8 cellular contexts compared by ENCODE assay signal in the genomic region with DNA sequence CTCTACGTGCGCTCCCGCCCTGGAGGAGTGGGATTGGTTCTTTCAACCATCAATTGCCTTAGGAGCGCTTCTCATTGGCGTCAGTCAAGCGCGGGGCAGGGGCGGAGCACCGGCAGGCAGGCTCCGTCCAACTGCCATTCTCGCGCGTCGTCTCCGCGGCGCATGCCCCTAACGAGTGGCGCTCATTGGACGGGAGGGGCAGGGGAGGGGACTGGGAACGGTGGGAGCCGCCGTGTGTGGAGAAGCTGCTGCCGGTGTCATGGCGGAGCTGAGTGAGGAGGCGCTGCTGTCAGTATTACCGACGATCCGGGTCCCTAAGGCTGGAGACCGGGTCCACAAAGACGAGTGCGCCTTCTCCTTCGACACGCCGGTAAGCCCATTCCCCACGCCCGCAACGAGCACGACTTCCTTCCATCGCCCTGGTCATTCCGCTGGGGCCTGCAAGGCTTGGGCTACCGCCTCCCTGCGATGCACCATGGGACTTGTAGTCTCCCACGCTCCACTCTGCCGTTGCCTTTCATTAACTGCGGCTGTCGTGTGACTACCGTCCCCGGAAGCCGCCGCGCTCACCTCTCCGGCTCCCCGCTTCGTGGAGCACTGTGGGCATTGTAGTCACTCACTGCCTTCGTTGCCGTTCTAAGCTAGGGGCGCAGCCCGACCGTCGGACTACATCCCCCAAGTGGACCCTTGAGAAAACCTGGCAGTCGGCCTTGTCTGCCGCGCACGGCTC. TPM values are rescaled to one million over a fixed set of nuclear protein-coding genes. Genes with fewer than 3 reads are reported as not detected.
A peak's percentile ranks its signal among the peaks of the same experiment; 100 is the strongest.
DNase-seq lines count a peak whose midpoint lies in the region; ATAC-seq, FAIRE-seq and TF ChIP-seq lines count a peak whose summit lies in the region.

TSS of gene USP5 (plus strand) at position 230 of the 730 bp plus-strand sequence. CDS start at position 260, 30 bp downstream.

- FAIRE-seq in keratinocyte (lab: Jason Lieb, UNC) = peak; percentile 66

- no peaks in the 10 kb centered on the region for H4K20me1 ChIP-seq in keratinocyte (ENCODE audit: control insufficient read depth, extremely low read depth, insufficient read depth, low read length)

- H3K36me3 ChIP-seq in keratinocyte (ENCODE audit: control insufficient read depth in 2 of 2, extremely low read depth in 1 of 2, insufficient read depth in 2 of 2, low read length in 2 of 2) = peaks cover 17 to 38% of the 10 kb centered on the region in 2 experiments

- H3K4me3 ChIP-seq in keratinocyte (ENCODE audit: control insufficient read depth in 2 of 3, extremely low read depth in 1 of 3, insufficient read depth in 2 of 3, low read depth in 1 of 3, low read length in 3 of 3) = peak within 1 kb of the TSS; percentile 72 to 99 (median 95)

- no peaks in the 10 kb centered on the region for H3K27me3 ChIP-seq in keratinocyte (ENCODE audit: control insufficient read depth, extremely low read depth, insufficient read depth, low read length)

- peak within 1 kb of the TSS; percentile 100 for H2AFZ ChIP-seq in keratinocyte (ENCODE audit: control insufficient read depth, low read length)

- peaks cover 41% of the 10 kb centered on the region for H3K79me2 ChIP-seq in keratinocyte (ENCODE audit: control insufficient read depth, insufficient read depth, low read length)

- H3K27ac ChIP-seq in keratinocyte (ENCODE audit: control insufficient read depth, insufficient read depth, low read length) = peak within 1 kb of the TSS; percentile 91

- ATAC-seq in HG03432 (IDR thresholded peaks at IDR 0.05; ENCODE audit: unreplicated experiment) = peak; percentile 79

- H3K9me3 ChIP-seq in keratinocyte (ENCODE audit: control insufficient read depth, low read depth, low read length) = no peaks in the 10 kb centered on the region

- peak within 1 kb of the TSS; percentile 94 for H3K4me2 ChIP-seq in keratinocyte (ENCODE audit: control insufficient read depth, extremely low read depth, insufficient read depth, low read depth, low read length)

- H3K4me1 ChIP-seq in keratinocyte (ENCODE audit: control insufficient read depth, extremely low read depth, insufficient read depth, low read length) = peaks cover 21% of the 10 kb centered on the region

- TF ChIP-seq POLR2A in GM19099 (IDR thresholded peaks at IDR 0.05; ENCODE audit: extremely low read depth, insufficient read length, low read depth) = peak; percentile 81

- peak; percentile 98 for DNase-seq in AG20443 (ENCODE audit: low spot score)
- peak; percentile 95 for DNase-seq in NCI-H510A (lab: John Stamatoyannopoulos, UW)
- peak; percentile 97 for DNase-seq in activated CD4-positive, alpha-beta T cell treated with anti-CD3 and anti-CD28 coated beads for 1 hour
- peak; percentile 98 for DNase-seq in cerebellum (ENCODE audit: low spot score)
- peak; percentile 96 for DNase-seq in keratinocyte (ENCODE audit: low read depth, low spot score)
- peak; percentile 90 to 96 for DNase-seq in stimulated activated CD4-positive, alpha-beta T cell treated with anti-CD3 and anti-CD28 coated beads, Interleukin-15, amount 100 ng/mL, for 1 hour (ENCODE audit: low read depth in 1 of 2, low spot score in 1 of 2)

- H3K9me1 ChIP-seq in keratinocyte (ENCODE audit: control insufficient read depth, extremely low read depth, insufficient read depth, low read length) = no peaks in the 10 kb centered on the region

- H3K9ac ChIP-seq in keratinocyte (ENCODE audit: control insufficient read depth, extremely low read depth, insufficient read depth, low read length) = peak within 1 kb of the TSS; percentile 92

- dilution Hi-C loops in keratinocyte (cut with MboI; ENCODE audit: extremely low pct_ligation_motif_present, low sequenced_read_pairs) = no loop called here

- TF ChIP-seq CTCF in keratinocyte (optimal IDR thresholded peaks at IDR 0.05 in 1 of 3, IDR thresholded peaks at IDR 0.05 in 1 of 3, conservative IDR thresholded peaks at IDR 0.05 in 1 of 3; ENCODE audit: extremely low read depth in 1 of 3, insufficient read depth in 2 of 3, low read length in 3 of 3) = no peak

RNA-seq across cellular contexts. Expression of gene USP5, which starts in this region (rescaled TPM):
- total RNA-seq in cerebellum = 45.4 TPM
- polyA plus RNA-seq in keratinocyte = 58.3 to 84.1 TPM (median 67.2 TPM) in 3 replicates
- 31.2 TPM for polyA plus RNA-seq in keratinocyte (2011; ENCODE audit: low read depth)
- polyA plus RNA-seq in keratinocyte (2011; cell fraction: cytosol; rRNA removed) = 42.8 and 66.5 TPM in 2 replicates
- 94.0 and 116 TPM in 2 replicates for polyA plus RNA-seq in keratinocyte (2011; cell fraction: nucleus; rRNA removed)
- polyA plus RNA-seq in keratinocyte (2012; ENCODE audit: low replicate concordance) = 44.4 and 76.0 TPM in 2 replicates
- polyA minus RNA-seq in keratinocyte = 122 to 148 TPM (median 148 TPM) in 3 replicates
- 95.2 TPM for polyA minus RNA-seq in keratinocyte (2011; cell fraction: cytosol; rRNA and poly(A)+ RNA removed)
- 67.8 and 83.2 TPM in 2 replicates for polyA minus RNA-seq in keratinocyte (2011; cell fraction: nucleus; rRNA and poly(A)+ RNA removed)

Comparison
In these comparisons a context has a peak if more than half of its experiments do, and no peak if none do; other contexts are left out.
1. Peak in every context shown above with its lines: DNase-seq, ATAC-seq, H3K4me3 ChIP-seq and H3K27ac ChIP-seq.